Comparison of ENCODE assay signal across 8 cellular contexts in genomic region chr11:33016654-33017053, GRCh38. TPM values are rescaled to one million over a fixed set of nuclear protein-coding genes. Genes with fewer than 3 reads are reported as not detected.
A peak's percentile ranks its signal among the peaks of the same experiment; 100 is the strongest.
DNase-seq lines count a peak whose midpoint lies in the region; ATAC-seq, FAIRE-seq and TF ChIP-seq lines count a peak whose summit lies in the region.

No MANE protein-coding gene starts in this region.

- no peak for TF ChIP-seq RAD21 in H1 (IDR thresholded peaks at IDR 0.05 in 1 of 2, conservative IDR thresholded peaks at IDR 0.05 in 1 of 2; ENCODE audit: low read depth in 2 of 2, low read length in 2 of 2)

- no peak overlapping the region for H3K18ac ChIP-seq in H1 (ENCODE audit: extremely low read depth, low read length)
- no peak overlapping the region for H3K18ac ChIP-seq in neuronal stem cell (ENCODE audit: low read length)

- peaks cover 5 to 13% (median 13%) of the 10 kb centered on the region in 3 donors for H3K27me3 Mint-ChIP-seq in CD14-positive monocyte (ENCODE audit: low read depth in 3 of 3)

- H3K14ac ChIP-seq in H1 (ENCODE audit: insufficient read length) (no peak overlapping the region), neuronal stem cell (ENCODE audit: low read length) (no peak overlapping the region)

- H3K36me3 ChIP-seq in OCI-LY7 (ENCODE audit: insufficient read depth, low read length) (no peaks in the 10 kb centered on the region), H1 (ENCODE audit: control insufficient read depth in 2 of 4, insufficient read depth in 4 of 4, low read length in 3 of 4) (no peaks in the 10 kb centered on the region), neuronal stem cell (replicated peaks in 1 of 2; ENCODE audit: control insufficient read depth in 2 of 2, insufficient read depth in 2 of 2, low read length in 2 of 2) (no peaks in the 10 kb centered on the region)

- H3K9me3 ChIP-seq in OCI-LY7 (ENCODE audit: low read length) (no peaks in the 10 kb centered on the region), H1 (ENCODE audit: insufficient read depth in 2 of 2, low read depth in 1 of 2, low read length in 1 of 2) (no peaks in the 10 kb centered on the region), neuronal stem cell (replicated peaks in 1 of 2; ENCODE audit: control insufficient read depth in 2 of 2, insufficient read depth in 1 of 2, low read depth in 1 of 2, low read length in 2 of 2) (no peaks in the 10 kb centered on the region)

- peaks cover 23% of the 10 kb centered on the region for H3K4me1 Mint-ChIP-seq in CD14-positive monocyte

- no peak for TF ChIP-seq EP300 in H1 (IDR thresholded peaks at IDR 0.05; ENCODE audit: borderline replicate concordance in 1 of 2, low read depth in 2 of 2, low read length in 2 of 2)

- no peak overlapping the region for H2BK20ac ChIP-seq in H1 (ENCODE audit: low read length)

- H3K4me2 ChIP-seq in OCI-LY7 (ENCODE audit: low read length) (peak overlapping the region; percentile 54), H1 (ENCODE audit: insufficient read depth in 1 of 2, low read depth in 2 of 2, low read length in 2 of 2) (peak overlapping the region; percentile 81 to 90), neuronal stem cell (ENCODE audit: insufficient read depth, low read length, poor library complexity, severe bottlenecking) (peak overlapping the region; percentile 90)

- no peak for ATAC-seq in HG02610 (IDR thresholded peaks at IDR 0.05; ENCODE audit: unreplicated experiment)
- no peak for ATAC-seq in HG03108 (IDR thresholded peaks at IDR 0.05; ENCODE audit: unreplicated experiment)

- no peak for TF ChIP-seq CTCF in CD14-positive monocyte (IDR thresholded peaks at IDR 0.05)
- no peak for TF ChIP-seq CTCF in OCI-LY7 (conservative IDR thresholded peaks at IDR 0.05; ENCODE audit: low read length)
- TF ChIP-seq CTCF in H1 (IDR thresholded peaks at IDR 0.05; ENCODE audit: control extremely low read depth in 1 of 3, insufficient read depth in 1 of 3, low read depth in 1 of 3, low read length in 3 of 3), result no peak

- WGBS in H1 (ENCODE audit: extremely low coverage in 1 of 2, insufficient coverage in 1 of 2, insufficient read length in 1 of 2, insufficient replicate concordance in 2 of 2, low coverage in 1 of 2, low lambda C conversion rate in 2 of 2, missing lambda C conversion rate in 1 of 2), 2 experiments, result 63% methylated on average over 4 of the region's 4 CpGs; no CpG with 5 or more reads in 1 of the 2 experiments
- no CpG with 5 or more reads among the region's 4 CpGs for WGBS in neuronal stem cell (ENCODE audit: extremely low coverage in 2 of 2, insufficient read length in 2 of 2, insufficient replicate concordance in 1 of 2), 2 donors

- no peak overlapping the region for H4K5ac ChIP-seq in H1 (ENCODE audit: insufficient read length, low read depth, low read length)

- TF ChIP-seq POLR2A in H1 (IDR thresholded peaks at IDR 0.05; ENCODE audit: control extremely low read depth in 1 of 2, low read depth in 2 of 2, low read length in 2 of 2), result no peak

- no peak for FAIRE-seq in H1 (lab: Jason Lieb, UNC)

- H2BK120ac ChIP-seq in H1 (replicated peaks; ENCODE audit: low read depth, low read length) (no peak overlapping the region), neuronal stem cell (ENCODE audit: low read depth, low read length) (no peak overlapping the region)

- no peak overlapping the region for H3K4ac ChIP-seq in H1 (replicated peaks; ENCODE audit: insufficient read length, low read depth, low read length)
- H3K4ac ChIP-seq in neuronal stem cell (ENCODE audit: low read length), result no peak overlapping the region

- H2BK12ac ChIP-seq in H1 (ENCODE audit: low read depth, low read length) (no peak overlapping the region), neuronal stem cell (ENCODE audit: low read length) (no peak overlapping the region)

- CTCF ChIA-PET in OCI-LY7 (lab: Charles Lee; ENCODE audit: unreplicated experiment) (interaction anchor here (0.6 kb wide), 1 partner anchor 85 kb away, joined by 4 read pairs; no protein-coding TSS in a partner anchor), H1 (lab: Charles Lee; ENCODE audit: partially characterized antibody) (interaction anchor here (0.6 to 2.4 kb wide), 6 partner anchors 9 to 57 kb away, joined by 3 to 13 read pairs (median 4); no protein-coding TSS in a partner anchor), HEK293T (lab: Yijun Ruan, JAX) (interaction anchor here (0.6 kb wide), 1 partner anchor 183 kb away, joined by 4 read pairs; no protein-coding TSS in a partner anchor)

- H3K23ac ChIP-seq in H1 (ENCODE audit: insufficient read length), result no peak overlapping the region
- no peak overlapping the region for H3K23ac ChIP-seq in neuronal stem cell (ENCODE audit: low read depth, low read length, poor library complexity)

- peak overlapping the region; percentile 79 for H2AFZ ChIP-seq in OCI-LY7 (ENCODE audit: low read length)
- no peak overlapping the region for H2AFZ ChIP-seq in H1 (ENCODE audit: low read length)
- H2AFZ ChIP-seq in neuronal stem cell (ENCODE audit: low read length), result peak overlapping the region; percentile 97

- H4K91ac ChIP-seq in H1 (replicated peaks; ENCODE audit: insufficient read length, low read length) (no peak overlapping the region), neuronal stem cell (ENCODE audit: low read depth, low read length, poor library complexity) (no peak overlapping the region)

- H3K27ac ChIP-seq in OCI-LY7 (ENCODE audit: low read depth, low read length, poor library complexity, severe bottlenecking), result no peak overlapping the region
- H3K27ac ChIP-seq in H1 (ENCODE audit: low read depth, low read length), result no peak overlapping the region
- no peak overlapping the region for H3K27ac ChIP-seq in neuronal stem cell (replicated peaks; ENCODE audit: low read length)

- H3K4me1 ChIP-seq in OCI-LY7 (ENCODE audit: insufficient read depth, low read length, poor library complexity, severe bottlenecking) (no peaks in the 10 kb centered on the region), H1 (replicated peaks in 1 of 4; ENCODE audit: control insufficient read depth in 3 of 4, insufficient read depth in 4 of 4, low read length in 3 of 4) (peaks cover 3 to 6% (median 3%) of the 10 kb centered on the region in 4 experiments; a peak in 6 of 7 replicates), neuronal stem cell (ENCODE audit: control insufficient read depth in 2 of 2, insufficient read depth in 1 of 2, low read depth in 1 of 2, low read length in 2 of 2) (peaks cover 2 to 3% of the 10 kb centered on the region in 2 donors)

- no peak overlapping the region for H2AK5ac ChIP-seq in H1 (ENCODE audit: low read depth, low read length)
- H2AK5ac ChIP-seq in neuronal stem cell (ENCODE audit: low read depth, low read length), result no peak overlapping the region

- H3K79me2 ChIP-seq in OCI-LY7 (ENCODE audit: insufficient read depth, low read depth, low read length) (no peaks in the 10 kb centered on the region), H1 (ENCODE audit: control insufficient read depth in 1 of 2, insufficient read depth in 2 of 2, low read length in 2 of 2) (no peaks in the 10 kb centered on the region)

- DNase-seq in CD14-positive monocyte (ENCODE audit: low spot score), result no peak
- no peak for DNase-seq in OCI-LY7 (ENCODE audit: low spot score)
- no peak for DNase-seq in H1 (ENCODE audit: low read depth in 1 of 2, low spot score in 2 of 2)
- no peak for DNase-seq in neuronal stem cell (ENCODE audit: low spot score)
- DNase-seq in HEK293T (ENCODE audit: extremely low spot score), result no peak
- DNase-seq in NCI-H1417 treated with DMSO at 0.1 percent for 48 hours (lab: John Stamatoyannopoulos, UW), result no peak

- H3K27ac Mint-ChIP-seq in CD14-positive monocyte, result no peak overlapping the region

- peaks cover 5% of the 10 kb centered on the region for H3K23me2 ChIP-seq in H1 (ENCODE audit: low read depth, low read length)

- H2BK15ac ChIP-seq in H1 (ENCODE audit: low read length) (no peak overlapping the region), neuronal stem cell (ENCODE audit: low read length) (no peak overlapping the region)

- H2BK5ac ChIP-seq in H1 (ENCODE audit: low read depth, low read length) (no peak overlapping the region), neuronal stem cell (ENCODE audit: low read length) (no peak overlapping the region)

- no peaks in the 10 kb centered on the region for H3K36me3 Mint-ChIP-seq in CD14-positive monocyte

- H4K20me1 ChIP-seq in OCI-LY7 (ENCODE audit: insufficient read depth, low read length), result no peaks in the 10 kb centered on the region
- no peaks in the 10 kb centered on the region for H4K20me1 ChIP-seq in H1 (replicated peaks in 1 of 2; ENCODE audit: control insufficient read depth in 1 of 2, insufficient read depth in 2 of 2, low read length in 2 of 2)

- POLR2A ChIA-PET in OCI-LY7 (lab: Charles Lee) (interaction anchor here (0.7 to 2.2 kb wide), 5 partner anchors 8 to 61 kb away, joined by 3 to 6 read pairs (median 4); no protein-coding TSS in a partner anchor), H1 (lab: Charles Lee; ENCODE audit: partially characterized antibody) (interaction anchor here (0.6 to 2.9 kb wide), 9 partner anchors 9 to 704 kb away, joined by 3 to 21 read pairs (median 4); partner anchors contain the start of genes CSTF3 and TCP11L1), HEK293T (lab: Yijun Ruan, JAX) (interaction anchor here (1.0 to 3.1 kb wide), 4 partner anchors 9 to 39 kb away, joined by 3 to 29 read pairs (median 8); partner anchors contain the start of gene TCP11L1)

- H3K9ac ChIP-seq in H1 (replicated peaks in 1 of 4; ENCODE audit: extremely low read depth in 1 of 4, low read depth in 3 of 4, low read length in 3 of 4) (no peak overlapping the region; a peak in 1 of 7 replicates), neuronal stem cell (ENCODE audit: low read depth, low read length, poor library complexity) (no peak overlapping the region)

- H4K8ac ChIP-seq in H1 (ENCODE audit: extremely low read depth, insufficient read depth, low read length) (no peak overlapping the region), neuronal stem cell (ENCODE audit: low read depth, low read length) (no peak overlapping the region)

- peaks cover 0 to 3% (median 0%) of the 10 kb centered on the region in 7 donors for H3K9me3 Mint-ChIP-seq in CD14-positive monocyte

- H3K9me2 ChIP-seq in OCI-LY7 (ENCODE audit: insufficient read depth, low read length), result no peaks in the 10 kb centered on the region

- H3K27me3 ChIP-seq in H1 (replicated peaks in 1 of 4; ENCODE audit: control insufficient read depth in 3 of 4, extremely low read depth in 1 of 4, insufficient read depth in 3 of 4, low read length in 3 of 4) (peaks cover 0 to 12% (median 5%) of the 10 kb centered on the region in 4 experiments; a peak in 4 of 7 replicates), neuronal stem cell (ENCODE audit: control insufficient read depth in 3 of 3, insufficient read depth in 3 of 3, low read depth in 1 of 3, low read length in 3 of 3) (peaks cover 0 to 11% (median 7%) of the 10 kb centered on the region in 3 experiments)

- H3K4me3 ChIP-seq in OCI-LY7 (ENCODE audit: low read depth, low read length, poor library complexity, severe bottlenecking), result peak overlapping the region; percentile 64
- peak overlapping the region; percentile 49 to 70 (median 66); a peak in 6 of 8 replicates for H3K4me3 ChIP-seq in H1 (ENCODE audit: extremely low read depth in 1 of 4, insufficient read depth in 2 of 4, low read depth in 3 of 4, low read length in 4 of 4)
- H3K4me3 ChIP-seq in neuronal stem cell (ENCODE audit: low read length in 2 of 2), result peak overlapping the region in 1 of 2 donors; percentile 54

- no peak overlapping the region for H3K56ac ChIP-seq in H1 (replicated peaks; ENCODE audit: insufficient read length, low read depth, low read length)

- no TSS peak for BruUV-seq in OCI-LY7 (replicated peaks; lab: Mats Ljungman, UMichigan)

- peak overlapping the region; percentile 87 to 90 for H3K4me3 Mint-ChIP-seq in CD14-positive monocyte

- H3K79me1 ChIP-seq in H1 (ENCODE audit: low read depth, low read length) (no peaks in the 10 kb centered on the region), neuronal stem cell (ENCODE audit: low read depth, low read length) (no peaks in the 10 kb centered on the region)

- intact Hi-C loops in CD14-positive monocyte (cut with micrococcal nuclease), result loop anchor here in 1 of 2 donors (2.0 to 5.0 kb wide), 2 partner anchors 22 to 46 kb away; partner anchors contain the start of gene TCP11L1
- intact Hi-C loops in OCI-LY7 (cut with micrococcal nuclease; ENCODE audit: unreplicated experiment), result no loop called here

RNA-seq across cellular contexts. Expression of gene DEPDC7, which starts 1.0 kb away (rescaled TPM):
- polyA plus RNA-seq in CD14-positive monocyte (under 1 TPM; 0.33 to 0.48 TPM), H1 (2011; rRNA removed) (1.4 and 3.1 TPM in 2 replicates)
- total RNA-seq in OCI-LY7 (2014; rRNA removed; shearing (Covaris generic)), result 0.66 and 0.82 TPM in 2 replicates
- 1.5 and 1.6 TPM in 2 replicates for total RNA-seq in OCI-LY7 (2022)
- total RNA-seq in H1 (2021; fragmentation: NEBNext Ultra II Directional; extraction: Animal tissue kit (Norgen Biotek cat#: 25700)), result 6.3 and 7.6 TPM in 2 replicates
- polyA plus RNA-seq in H1 (2011; cell fraction: cytosol; rRNA removed), result 3.7 TPM
- polyA plus RNA-seq in H1 (2011; cell fraction: nucleus; rRNA removed), result 3.3 TPM
- polyA plus RNA-seq in H1 (2012, experiment 1 of 2), result 3.3 to 4.4 TPM (median 3.8 TPM) in 4 replicates
- polyA plus RNA-seq in H1 (2012, experiment 2 of 2), result 0.35 TPM
- polyA plus RNA-seq in H1 (2013, experiment 1 of 2), result 5.7 TPM
- 5.3 TPM for polyA plus RNA-seq in H1 (2013, experiment 2 of 2)
- polyA minus RNA-seq in H1 (2011; rRNA and poly(A)+ RNA removed), result 2.7 and 3.4 TPM in 2 replicates
- polyA minus RNA-seq in H1 (2011; cell fraction: cytosol; rRNA and poly(A)+ RNA removed), result 1.8 TPM
- 5.8 TPM for polyA minus RNA-seq in H1 (2011; cell fraction: nucleus; rRNA and poly(A)+ RNA removed)
- polyA plus RNA-seq in neuronal stem cell (2013, experiment 1 of 2), result 0.85 TPM
- 1.00 TPM for polyA plus RNA-seq in neuronal stem cell (2013, experiment 2 of 2)

RNA-seq across cellular contexts. Expression of gene TCP11L1, which starts 22.7 kb away (rescaled TPM):
- polyA plus RNA-seq in CD14-positive monocyte (1 to 10 TPM; 5.1 to 7.0 TPM), H1 (2011; rRNA removed) (10.9 and 11.2 TPM in 2 replicates)
- total RNA-seq in OCI-LY7 (2014; rRNA removed; shearing (Covaris generic)), result 22.7 and 24.6 TPM in 2 replicates
- 26.1 and 32.6 TPM in 2 replicates for total RNA-seq in OCI-LY7 (2022)
- 23.1 and 24.0 TPM in 2 replicates for total RNA-seq in H1 (2021; fragmentation: NEBNext Ultra II Directional; extraction: Animal tissue kit (Norgen Biotek cat#: 25700))
- 9.4 TPM for polyA plus RNA-seq in H1 (2011; cell fraction: cytosol; rRNA removed)
- polyA plus RNA-seq in H1 (2011; cell fraction: nucleus; rRNA removed), result 15.1 TPM
- 7.4 to 11.5 TPM (median 10.3 TPM) in 4 replicates for polyA plus RNA-seq in H1 (2012, experiment 1 of 2)
- 2.8 TPM for polyA plus RNA-seq in H1 (2012, experiment 2 of 2)
- polyA plus RNA-seq in H1 (2013, experiment 1 of 2), result 10.0 TPM
- polyA plus RNA-seq in H1 (2013, experiment 2 of 2), result 9.7 TPM
- 46.1 and 47.9 TPM in 2 replicates for polyA minus RNA-seq in H1 (2011; rRNA and poly(A)+ RNA removed)
- polyA minus RNA-seq in H1 (2011; cell fraction: cytosol; rRNA and poly(A)+ RNA removed), result 26.7 TPM
- 42.9 TPM for polyA minus RNA-seq in H1 (2011; cell fraction: nucleus; rRNA and poly(A)+ RNA removed)
- polyA plus RNA-seq in neuronal stem cell (2013, experiment 1 of 2), result 11.4 TPM
- 11.8 TPM for polyA plus RNA-seq in neuronal stem cell (2013, experiment 2 of 2)
